12 cellular contexts compared by ENCODE assay signal in genomic region chr18:56747032-56747658, GRCh38.
A peak's percentile ranks its signal among the peaks of the same experiment; 100 is the strongest.
DNase-seq lines count a peak whose midpoint lies in the region; ATAC-seq and TF ChIP-seq lines count a peak whose summit lies in the region.
"Had no signal": no experiment of that assay in that cellular context is flagged by ENCODE, and none has a peak within 500 bp of the region (broad histone marks: within the 10 kb centered on the region; RNA-seq: fewer than 3 reads in every experiment).

No MANE protein-coding gene starts in this region.

- peak; percentile 2 for DNase-seq in KG1 (lab: John Stamatoyannopoulos, UW)
- peak; percentile 14 for DNase-seq in naive B cell
- no peak for DNase-seq in SIG-M5 treated with dmso at 0.1 percent for 504 hours (lab: John Stamatoyannopoulos, UW; ENCODE audit: unreplicated experiment)
- DNase-seq in PC-3 = no peak
- DNase-seq: glutamatergic neuron; pancreas; stimulated activated CD4-positive, alpha-beta T cell treated with anti-CD3 and anti-CD28 coated beads, Interleukin-1b, Interleukin-23, amount 100 ng/mL, for 48 hours had no signal

- POLR2A ChIA-PET in PC-3 (lab: Charles Lee; ENCODE audit: unreplicated experiment) = no interaction called here

- H3K9me2 ChIP-seq in PC-3 (replicated peaks; ENCODE audit: low read length) = no peaks in the 10 kb centered on the region

- no peaks in the 10 kb centered on the region for H4K20me1 ChIP-seq in PC-3 (ENCODE audit: low read length)

- H3K36me3 ChIP-seq in PC-3 (ENCODE audit: low read depth, low read length) = no peaks in the 10 kb centered on the region
- H3K36me3 ChIP-seq: pancreas had no signal

- no peak for TF ChIP-seq CTCF in PC-3 (conservative IDR thresholded peaks at IDR 0.05; ENCODE audit: low read depth, low read length)

- no TSS peak for BruUV-seq in PC-3 (replicated peaks; lab: Mats Ljungman, UMichigan)

- no peak overlapping the region for H3K4me2 ChIP-seq in PC-3 (ENCODE audit: low read length)

- ATAC-seq in GM18502 (IDR thresholded peaks at IDR 0.05; ENCODE audit: poor library complexity, unreplicated experiment) = peak; percentile 80
- ATAC-seq in GM21528 (IDR thresholded peaks at IDR 0.05; ENCODE audit: low FRiP score, unreplicated experiment) = peak; percentile 73
- ATAC-seq in naive B cell (ENCODE audit: low read depth in 2 of 2) = peak; percentile 58 to 80
- ATAC-seq in PC-3 = no peak
- ATAC-seq in HG02571 (IDR thresholded peaks at IDR 0.05; ENCODE audit: unreplicated experiment) = no peak
- ATAC-seq: pancreas had no signal

- H3K4me3 Mint-ChIP-seq in naive B cell = peak overlapping the region in 1 of 8 donors; percentile 67
- H3K4me3 Mint-ChIP-seq: activated naive CD4-positive, alpha-beta T cell treated with anti-CD3 and anti-CD28 coated beads, Interleukin-2, amount 50 U/mL, for 24 hours had no signal

- H3K4me1 Mint-ChIP-seq in naive B cell = peaks cover 17 to 23% (median 19%) of the 10 kb centered on the region in 3 donors

- CTCF ChIA-PET in PC-3 (lab: Charles Lee) = no interaction called here

- no peak overlapping the region for H2AFZ ChIP-seq in PC-3 (ENCODE audit: low read length)

- no peak overlapping the region for H3K4me3 ChIP-seq in PC-3 (ENCODE audit: low read length)
- H3K4me3 ChIP-seq: pancreas had no signal

- H3K27me3 Mint-ChIP-seq in naive B cell = no peaks in the 10 kb centered on the region
- H3K27me3 Mint-ChIP-seq: activated naive CD4-positive, alpha-beta T cell treated with anti-CD3 and anti-CD28 coated beads, Interleukin-2, amount 50 U/mL, for 24 hours had no signal

- no peaks in the 10 kb centered on the region for H3K4me1 ChIP-seq in PC-3 (ENCODE audit: insufficient read depth, low read length)
- H3K4me1 ChIP-seq: pancreas had no signal

- no peaks in the 10 kb centered on the region for H3F3A ChIP-seq in PC-3 (ENCODE audit: low read length, unreplicated experiment)

- H3K27ac Mint-ChIP-seq in naive B cell = peak overlapping the region in 1 of 6 donors; percentile 31

- H3K27ac ChIP-seq in PC-3 (ENCODE audit: low read length) = no peak overlapping the region
- H3K27ac ChIP-seq: pancreas, VCaP had no signal

- intact Hi-C loops in PC-3 (cut with micrococcal nuclease) = loop anchor here (5.0 kb wide), 1 partner anchor 690 kb away; the partner anchor contains the start of gene ONECUT2

- no peak overlapping the region for H3K9ac ChIP-seq in PC-3 (ENCODE audit: low read length)

- no peaks in the 10 kb centered on the region for H3K36me3 Mint-ChIP-seq in naive B cell
- H3K36me3 Mint-ChIP-seq: activated naive CD4-positive, alpha-beta T cell treated with anti-CD3 and anti-CD28 coated beads, Interleukin-2, amount 50 U/mL, for 24 hours had no signal

- H3K9me3 Mint-ChIP-seq in naive B cell = no peaks in the 10 kb centered on the region
- H3K9me3 Mint-ChIP-seq: activated naive CD4-positive, alpha-beta T cell treated with anti-CD3 and anti-CD28 coated beads, Interleukin-2, amount 50 U/mL, for 24 hours had no signal

- H3K79me2 ChIP-seq in PC-3 (ENCODE audit: low read length) = no peaks in the 10 kb centered on the region

- H3K9me3 ChIP-seq in PC-3 (ENCODE audit: low read length) = no peaks in the 10 kb centered on the region
- H3K9me3 ChIP-seq: pancreas had no signal

- no peaks in the 10 kb centered on the region for H3K27me3 ChIP-seq in PC-3 (ENCODE audit: low read length)
- H3K27me3 ChIP-seq: pancreas had no signal

Comparison
In these comparisons a context has a peak if more than half of its experiments do, and no peak if none do; other contexts are left out.
1. ATAC-seq: peak in GM18502 (single experiment), GM21528 (single experiment) and naive B cell (2 of 2); none in PC-3 (single experiment) and HG02571 (single experiment).
2. DNase-seq: peak in KG1 (single experiment) and naive B cell (single experiment); none in SIG-M5 treated with dmso at 0.1 percent for 504 hours (single experiment) and PC-3 (single experiment).